12 cellular contexts compared by ENCODE assay signal in the genomic region with DNA sequence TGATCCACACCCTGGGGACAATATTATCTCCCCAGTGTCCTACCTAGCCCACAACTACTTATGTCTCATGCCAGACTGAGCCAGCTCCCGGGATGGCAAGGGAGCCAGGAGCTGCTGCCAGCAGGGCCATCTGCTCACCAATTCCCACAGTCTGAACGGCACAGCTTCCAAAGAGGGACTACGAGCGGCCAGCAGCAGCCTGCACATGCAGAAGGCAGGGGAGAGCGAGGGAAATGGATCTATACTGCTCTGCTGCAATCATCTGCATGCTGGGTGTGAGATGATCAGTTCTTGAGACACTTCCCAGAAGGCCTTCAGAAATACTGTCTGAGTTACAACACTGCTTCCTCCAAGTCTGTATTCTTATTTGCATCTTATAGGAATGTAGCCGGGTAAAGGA. TPM values are rescaled to one million over a fixed set of nuclear protein-coding genes. Genes with fewer than 3 reads are reported as not detected.
DNase-seq lines count a peak whose midpoint lies in the region; ATAC-seq lines count a peak whose summit lies in the region.
"Had no signal": no experiment of that assay in that cellular context is flagged by ENCODE, and none has a peak within 500 bp of the region (broad histone marks: within the 10 kb centered on the region; RNA-seq: fewer than 3 reads in every experiment).

No MANE protein-coding gene starts in this region.

- ATAC-seq in Right ventricle myocardium inferior (peak; percentile 83), HG03039 (IDR thresholded peaks at IDR 0.05; ENCODE audit: unreplicated experiment) (no peak), HG02870 (IDR thresholded peaks at IDR 0.05; ENCODE audit: unreplicated experiment) (no peak)
- ATAC-seq: activated T-cell treated with anti-CD3 and anti-CD28 coated beads, Interleukin-2, amount 50 U/mL, for 72 hours had no signal

- intact Hi-C loops in Right ventricle myocardium inferior (cut with DNase I) = no loop called here
- intact Hi-C loops in cardiac septum (cut with DNase I) = no loop called here

- DNase-seq in Right ventricle myocardium inferior (ENCODE audit: missing footprints) (no peak), cardiac septum (ENCODE audit: low spot score) (no peak), cerebellar nuclear complex (lab: John Stamatoyannopoulos, UW) (peak; percentile 85 to 92), midbrain (lab: John Stamatoyannopoulos, UW) (peak; percentile 67)
- no peak for DNase-seq in stimulated activated CD4-positive, alpha-beta T cell treated with anti-CD3 and anti-CD28 coated beads, Interleukin-4, amount 100 ng/mL, for 1 hour
- no peak for DNase-seq in stimulated activated CD4-positive, alpha-beta T cell treated with anti-CD3 and anti-CD28 coated beads, Interleukin-1b, Interleukin-23, amount 100 ng/mL, for 48 hours
- DNase-seq: activated T-cell treated with anti-CD3 and anti-CD28 coated beads, Interleukin-2, amount 50 U/mL, for 72 hours; effector CD8-positive, alpha-beta T cell; NCI-H1417 treated with DMSO at 0.1 percent for 48 hours had no signal

RNA-seq across cellular contexts. Expression of a gene that starts 11.1 kb away (rescaled TPM):
- 30.1 TPM for total RNA-seq in Right ventricle myocardium inferior
- total RNA-seq in cardiac septum = 50.6 TPM

RNA-seq across cellular contexts. Expression of a gene that starts 33.6 kb away (rescaled TPM):
- not detected for total RNA-seq in Right ventricle myocardium inferior
- total RNA-seq in cardiac septum = not detected
- total RNA-seq: activated T-cell treated with anti-CD3 and anti-CD28 coated beads, Interleukin-2, amount 50 U/mL, for 72 hours; kidney epithelial cell had no signal

Comparison
In these comparisons a context has a peak if more than half of its experiments do, and no peak if none do; other contexts are left out.
1. DNase-seq: peak in cerebellar nuclear complex (2 of 2) and midbrain (single experiment); none in Right ventricle myocardium inferior (single experiment), cardiac septum (single experiment), stimulated activated CD4-positive, alpha-beta T cell treated with anti-CD3 and anti-CD28 coated beads, Interleukin-4, amount 100 ng/mL, for 1 hour (single experiment) and stimulated activated CD4-positive, alpha-beta T cell treated with anti-CD3 and anti-CD28 coated beads, Interleukin-1b, Interleukin-23, amount 100 ng/mL, for 48 hours (single experiment).